Comparison of ENCODE assay signal across 21 cellular contexts in genomic region chr6:45439459-45439858, GRCh38.
A peak's percentile ranks its signal among the peaks of the same experiment; 100 is the strongest.
DNase-seq lines count a peak whose midpoint lies in the region; ATAC-seq and TF ChIP-seq lines count a peak whose summit lies in the region.
"Had no signal": no experiment of that assay in that cellular context is flagged by ENCODE, and none has a peak within 500 bp of the region (broad histone marks: within the 10 kb centered on the region; RNA-seq: fewer than 3 reads in every experiment).

No MANE protein-coding gene starts in this region.

- POLR2A ChIA-PET in PC-3 (lab: Charles Lee; ENCODE audit: unreplicated experiment) = no interaction called here

- no peaks in the 10 kb centered on the region for H3K9me3 ChIP-seq in PC-3 (ENCODE audit: low read length)
- H3K9me3 ChIP-seq in thyroid gland = no peaks in the 10 kb centered on the region
- H3K9me3 ChIP-seq: Caco-2, tibial artery had no signal

- no peaks in the 10 kb centered on the region for H4K20me1 ChIP-seq in PC-3 (ENCODE audit: low read length)

- no peak overlapping the region for H2AFZ ChIP-seq in PC-3 (ENCODE audit: low read length)

- H3K27me3 Mint-ChIP-seq in stimulated activated naive CD8-positive, alpha-beta T cell treated with anti-CD3 and anti-CD28 coated beads, Interleukin-15, Interleukin-2, amounts not matched to agents 100 ng/mL and 50 ng/mL, for 24 hours = no peaks in the 10 kb centered on the region
- H3K27me3 Mint-ChIP-seq in stimulated activated naive CD8-positive, alpha-beta T cell treated with anti-CD3 and anti-CD28 coated beads, Interleukin-15, amount 100 ng/mL, for 72 hours = no peaks in the 10 kb centered on the region

- peaks cover 83% of the 10 kb centered on the region for H3K4me1 Mint-ChIP-seq in stimulated activated naive CD8-positive, alpha-beta T cell treated with anti-CD3 and anti-CD28 coated beads, Interleukin-15, Interleukin-2, amounts not matched to agents 100 ng/mL and 50 ng/mL, for 24 hours (ENCODE audit: low read depth)
- H3K4me1 Mint-ChIP-seq in stimulated activated naive CD8-positive, alpha-beta T cell treated with anti-CD3 and anti-CD28 coated beads, Interleukin-15, amount 100 ng/mL, for 72 hours = peaks cover 70% of the 10 kb centered on the region

- 0 out of 2 replicates have a peak overlapping the region, but pooled peaks have one; percentile 6 for H3K4me3 ChIP-seq in PC-3 (ENCODE audit: low read length)
- no peak overlapping the region for H3K4me3 ChIP-seq in thyroid gland (replicated peaks in 1 of 3)
- H3K4me3 ChIP-seq: tibial artery had no signal

- no peak for ATAC-seq in stimulated activated naive CD8-positive, alpha-beta T cell treated with anti-CD3 and anti-CD28 coated beads, Interleukin-15, amount 100 ng/mL, for 72 hours
- ATAC-seq in PC-3 (no peak), GM19467 (IDR thresholded peaks at IDR 0.05; ENCODE audit: unreplicated experiment) (no peak)
- ATAC-seq: activated naive CD4-positive, alpha-beta T cell treated with anti-CD3 and anti-CD28 coated beads, Interleukin-2, amount 50 U/mL, for 72 hours; left colon had no signal

- peaks cover 24% of the 10 kb centered on the region for H3K79me2 ChIP-seq in PC-3 (ENCODE audit: low read length)

- H3K36me3 ChIP-seq in PC-3 (ENCODE audit: low read depth, low read length) = peaks cover 18% of the 10 kb centered on the region; the same call in 1 of the 2 replicates
- H3K36me3 ChIP-seq in thyroid gland = no peaks in the 10 kb centered on the region
- H3K36me3 ChIP-seq: tibial artery had no signal

- no TSS peak for BruUV-seq in PC-3 (replicated peaks; lab: Mats Ljungman, UMichigan)

- no peaks in the 10 kb centered on the region for H3K9me3 Mint-ChIP-seq in stimulated activated naive CD8-positive, alpha-beta T cell treated with anti-CD3 and anti-CD28 coated beads, Interleukin-15, Interleukin-2, amounts not matched to agents 100 ng/mL and 50 ng/mL, for 24 hours
- no peaks in the 10 kb centered on the region for H3K9me3 Mint-ChIP-seq in stimulated activated naive CD8-positive, alpha-beta T cell treated with anti-CD3 and anti-CD28 coated beads, Interleukin-15, amount 100 ng/mL, for 72 hours
- H3K9me3 Mint-ChIP-seq: activated naive CD4-positive, alpha-beta T cell treated with anti-CD3 and anti-CD28 coated beads, Interleukin-2, amount 50 U/mL, for 72 hours; endodermal cell; mesothelial cell of epicardium; natural killer cell had no signal

- H3K9me2 ChIP-seq in PC-3 (replicated peaks; ENCODE audit: low read length) = no peaks in the 10 kb centered on the region

- peaks cover 9% of the 10 kb centered on the region for H3F3A ChIP-seq in PC-3 (ENCODE audit: low read length, unreplicated experiment)

- CTCF ChIA-PET in PC-3 (lab: Charles Lee) = no interaction called here

- H3K4me1 ChIP-seq in PC-3 (ENCODE audit: insufficient read depth, low read length) (peaks cover 51% of the 10 kb centered on the region), thyroid gland (no peaks in the 10 kb centered on the region)
- H3K4me1 ChIP-seq: Caco-2 had no signal

- peak overlapping the region; percentile 14 for H3K27ac Mint-ChIP-seq in stimulated activated naive CD8-positive, alpha-beta T cell treated with anti-CD3 and anti-CD28 coated beads, Interleukin-15, Interleukin-2, amounts not matched to agents 100 ng/mL and 50 ng/mL, for 24 hours
- no peak overlapping the region for H3K27ac Mint-ChIP-seq in stimulated activated naive CD8-positive, alpha-beta T cell treated with anti-CD3 and anti-CD28 coated beads, Interleukin-15, amount 100 ng/mL, for 72 hours
- H3K27ac Mint-ChIP-seq: activated naive CD4-positive, alpha-beta T cell treated with anti-CD3 and anti-CD28 coated beads, Interleukin-2, amount 50 U/mL, for 72 hours; endodermal cell; mesothelial cell of epicardium; natural killer cell; progenitor cell of endocrine pancreas had no signal

- peak overlapping the region; percentile 78 for H3K27ac ChIP-seq in PC-3 (ENCODE audit: low read length)
- H3K27ac ChIP-seq in epithelial cell of prostate = peak overlapping the region; percentile 83
- H3K27ac ChIP-seq in thyroid gland = no peak overlapping the region
- H3K27ac ChIP-seq: tibial artery had no signal

- intact Hi-C loops in PC-3 (cut with micrococcal nuclease) (loop anchor here (5.0 kb wide), 3 partner anchors 68 to 273 kb away; no protein-coding TSS in a partner anchor), thyroid gland (cut with DNase I) (no loop called here)

- TF ChIP-seq POLR2A in thyroid gland (IDR thresholded peaks at IDR 0.05) = no peak

- 88 to 95% methylated on average over 6 of the region's 6 CpGs for WGBS in thyroid gland, 2 donors

- no peak overlapping the region for H3K9ac ChIP-seq in PC-3 (ENCODE audit: low read length)

- no peak for DNase-seq in stimulated activated naive CD8-positive, alpha-beta T cell treated with anti-CD3 and anti-CD28 coated beads, Interleukin-15, amount 100 ng/mL, for 72 hours
- DNase-seq in PC-3 = no peak
- DNase-seq in epithelial cell of prostate (ENCODE audit: low read depth, low spot score) = no peak
- DNase-seq in thyroid gland = no peak
- DNase-seq in NCI-H345 treated with DMSO at 0.1 percent for 48 hours (lab: John Stamatoyannopoulos, UW; ENCODE audit: unreplicated experiment) = no peak
- DNase-seq: Caco-2; endodermal cell; glutamatergic neuron; left colon; natural killer cell; NCI-H1417; NCI-H524 treated with DMSO at 0.1 percent for 48 hours; stimulated activated CD4-positive, alpha-beta T cell treated with anti-CD3 and anti-CD28 coated beads, Interleukin-2, amount 100 ng/mL, for 24 hours; stimulated activated naive CD4-positive, alpha-beta T cell; SW 1271; tibial artery had no signal

- H3K4me2 ChIP-seq in PC-3 (ENCODE audit: low read length) = peak overlapping the region; percentile 74

- H3K36me3 Mint-ChIP-seq in stimulated activated naive CD8-positive, alpha-beta T cell treated with anti-CD3 and anti-CD28 coated beads, Interleukin-15, Interleukin-2, amounts not matched to agents 100 ng/mL and 50 ng/mL, for 24 hours (ENCODE audit: low read depth) = peaks cover 55% of the 10 kb centered on the region
- H3K36me3 Mint-ChIP-seq: mesothelial cell of epicardium, natural killer cell had no signal

- no peak for TF ChIP-seq CTCF in PC-3 (conservative IDR thresholded peaks at IDR 0.05; ENCODE audit: low read depth, low read length)
- TF ChIP-seq CTCF in thyroid gland (IDR thresholded peaks at IDR 0.05) = no peak

- H3K27me3 ChIP-seq in PC-3 (ENCODE audit: low read length) (no peaks in the 10 kb centered on the region), thyroid gland (no peaks in the 10 kb centered on the region)

- no peak overlapping the region for H3K4me3 Mint-ChIP-seq in stimulated activated naive CD8-positive, alpha-beta T cell treated with anti-CD3 and anti-CD28 coated beads, Interleukin-15, Interleukin-2, amounts not matched to agents 100 ng/mL and 50 ng/mL, for 24 hours
- no peak overlapping the region for H3K4me3 Mint-ChIP-seq in stimulated activated naive CD8-positive, alpha-beta T cell treated with anti-CD3 and anti-CD28 coated beads, Interleukin-15, amount 100 ng/mL, for 72 hours
- H3K4me3 Mint-ChIP-seq: endodermal cell, mesothelial cell of epicardium, natural killer cell had no signal

Comparison
In these comparisons a context has a peak if more than half of its experiments do, and no peak if none do; other contexts are left out.
1. H3K27ac ChIP-seq: peak in PC-3 (single experiment) and epithelial cell of prostate (single experiment); none in thyroid gland (0 of 3).